9 cellular contexts compared by ENCODE assay signal in genomic region chr9:129596541-129597328, GRCh38. TPM values are rescaled to one million over a fixed set of nuclear protein-coding genes. Genes with fewer than 3 reads are reported as not detected.
DNase-seq lines count a peak whose midpoint lies in the region; ATAC-seq and TF ChIP-seq lines count a peak whose summit lies in the region.
"Had no signal": no experiment of that assay in that cellular context is flagged by ENCODE, and none has a peak within 500 bp of the region (broad histone marks: within the 10 kb centered on the region; RNA-seq: fewer than 3 reads in every experiment).

No MANE protein-coding gene starts in this region.

- CTCF ChIA-PET in activated naive CD4-positive, alpha-beta T cell treated with anti-CD3 and anti-CD28 coated beads for 36 hours (lab: Charles Lee) = interaction anchor here (0.6 to 1.7 kb wide), 3 partner anchors 27 to 454 kb away, joined by 3 to 6 read pairs (median 3); no protein-coding TSS in a partner anchor

- no peak for DNase-seq in activated naive CD4-positive, alpha-beta T cell treated with anti-CD3 and anti-CD28 coated beads for 36 hours
- DNase-seq in activated naive CD4-positive, alpha-beta T cell treated with anti-CD3 and anti-CD28 coated beads, Interleukin-2, amount 50 U/mL, for 16 hours = no peak
- DNase-seq in effector memory CD8-positive, alpha-beta T cell = no peak
- DNase-seq in mucosa of gallbladder (ENCODE audit: low spot score) (peak; percentile 58), vagina (ENCODE audit: extremely low spot score in 2 of 2) (no peak), NCI-H128 (lab: John Stamatoyannopoulos, UW; ENCODE audit: unreplicated experiment) (no peak)
- no peak for DNase-seq in stimulated activated CD4-positive, alpha-beta T cell treated with anti-CD3 and anti-CD28 coated beads, Interleukin-4, amount 100 ng/mL, for 24 hours

- peak overlapping the region; percentile 96 for H3K27ac ChIP-seq in vagina
- H3K27ac ChIP-seq: SJSA1 had no signal

- H3K27ac Mint-ChIP-seq in activated naive CD4-positive, alpha-beta T cell treated with anti-CD3 and anti-CD28 coated beads for 36 hours = no peak overlapping the region
- H3K27ac Mint-ChIP-seq in effector memory CD8-positive, alpha-beta T cell = peak overlapping the region in 1 of 2 donors; percentile 44

- H3K9me3 Mint-ChIP-seq in activated naive CD4-positive, alpha-beta T cell treated with anti-CD3 and anti-CD28 coated beads for 36 hours = no peaks in the 10 kb centered on the region
- H3K9me3 Mint-ChIP-seq in effector memory CD8-positive, alpha-beta T cell = no peaks in the 10 kb centered on the region

- H3K9me3 ChIP-seq in vagina = no peaks in the 10 kb centered on the region
- H3K9me3 ChIP-seq: SJSA1 had no signal

- intact Hi-C loops in activated naive CD4-positive, alpha-beta T cell treated with anti-CD3 and anti-CD28 coated beads for 36 hours (cut with micrococcal nuclease) = no loop called here
- intact Hi-C loops in vagina (cut with DNase I) = no loop called here

- no peaks in the 10 kb centered on the region for H3K27me3 ChIP-seq in vagina
- H3K27me3 ChIP-seq: SJSA1 had no signal

- H3K4me1 Mint-ChIP-seq in activated naive CD4-positive, alpha-beta T cell treated with anti-CD3 and anti-CD28 coated beads for 36 hours (ENCODE audit: low read depth) = peaks cover 10% of the 10 kb centered on the region
- H3K4me1 Mint-ChIP-seq in effector memory CD8-positive, alpha-beta T cell (ENCODE audit: low read depth in 2 of 2) = peaks cover 13 to 16% of the 10 kb centered on the region in 2 donors

- peak in 1 of 2 donors; percentile 68 for TF ChIP-seq POLR2A in vagina (IDR thresholded peaks at IDR 0.05)

- no peaks in the 10 kb centered on the region for H3K36me3 Mint-ChIP-seq in activated naive CD4-positive, alpha-beta T cell treated with anti-CD3 and anti-CD28 coated beads for 36 hours (ENCODE audit: low read depth)
- H3K36me3 Mint-ChIP-seq in effector memory CD8-positive, alpha-beta T cell (ENCODE audit: insufficient read depth) = peaks cover 7% of the 10 kb centered on the region

- no peaks in the 10 kb centered on the region for H3K36me3 ChIP-seq in vagina
- H3K36me3 ChIP-seq: SJSA1 had no signal

- ATAC-seq in effector memory CD8-positive, alpha-beta T cell (replicated peaks) = no peak
- ATAC-seq in HG03571 (IDR thresholded peaks at IDR 0.05; ENCODE audit: unreplicated experiment) = no peak

- TF ChIP-seq CTCF in vagina (IDR thresholded peaks at IDR 0.05) = no peak

- H3K4me1 ChIP-seq in vagina = peaks cover 35% of the 10 kb centered on the region

- peak overlapping the region; percentile 50 to 58 for H3K4me3 ChIP-seq in vagina

- peaks cover 6% of the 10 kb centered on the region for H3K27me3 Mint-ChIP-seq in activated naive CD4-positive, alpha-beta T cell treated with anti-CD3 and anti-CD28 coated beads for 36 hours (ENCODE audit: low read depth)
- H3K27me3 Mint-ChIP-seq in effector memory CD8-positive, alpha-beta T cell = peaks cover 8 to 9% of the 10 kb centered on the region in 2 donors

- H3K4me3 Mint-ChIP-seq in activated naive CD4-positive, alpha-beta T cell treated with anti-CD3 and anti-CD28 coated beads for 36 hours = peak overlapping the region; percentile 33
- peak overlapping the region; percentile 41 to 45 for H3K4me3 Mint-ChIP-seq in effector memory CD8-positive, alpha-beta T cell

RNA-seq across cellular contexts. Expression of gene C9orf50, which starts 24.2 kb away (rescaled TPM):
- not detected for total RNA-seq in activated naive CD4-positive, alpha-beta T cell treated with anti-CD3 and anti-CD28 coated beads for 36 hours
- total RNA-seq in mucosa of gallbladder = 1.0 TPM
- total RNA-seq in vagina = not detected
- total RNA-seq: SJSA1 had no signal

RNA-seq across cellular contexts. Expression of gene NTMT1, which starts 29.2 kb away (rescaled TPM):
- total RNA-seq in activated naive CD4-positive, alpha-beta T cell treated with anti-CD3 and anti-CD28 coated beads for 36 hours = 10 to 100 TPM; 58.6 to 59.3 TPM
- total RNA-seq in mucosa of gallbladder (45.1 TPM), vagina (15.5 TPM)

RNA-seq across cellular contexts. Expression of gene ASB6, which starts 45.2 kb away (rescaled TPM):
- 10 to 100 TPM; 13.0 to 13.8 TPM for total RNA-seq in activated naive CD4-positive, alpha-beta T cell treated with anti-CD3 and anti-CD28 coated beads for 36 hours
- 21.0 TPM for total RNA-seq in mucosa of gallbladder
- 18.9 TPM for total RNA-seq in vagina
